Comparison of ENCODE assay signal across 19 cellular contexts in the genomic region with DNA sequence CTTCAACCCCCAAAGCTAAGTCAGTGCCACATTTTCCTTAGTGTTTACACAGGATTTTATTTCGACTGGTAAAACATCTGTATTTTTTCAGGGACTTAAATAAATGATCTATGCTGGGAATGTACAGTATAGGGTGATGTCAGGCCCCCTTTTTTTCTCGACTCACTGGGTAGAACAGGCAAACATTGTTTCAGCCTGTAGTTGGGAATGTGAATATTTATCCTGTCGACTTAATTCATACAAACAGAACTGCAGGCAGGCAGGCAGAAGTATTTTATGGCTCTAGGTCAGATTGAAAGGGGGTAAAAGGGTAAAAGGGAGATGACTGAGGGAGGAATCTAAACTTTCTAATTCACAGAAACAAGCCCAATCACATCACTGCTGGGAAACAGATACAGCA.
DNase-seq lines count a peak whose midpoint lies in the region; ATAC-seq and TF ChIP-seq lines count a peak whose summit lies in the region.
"Had no signal": no experiment of that assay in that cellular context is flagged by ENCODE, and none has a peak within 500 bp of the region (broad histone marks: within the 10 kb centered on the region; RNA-seq: fewer than 3 reads in every experiment).

No MANE protein-coding gene starts in this region.

- no peak overlapping the region for H2AK5ac ChIP-seq in mesendoderm (ENCODE audit: low read length)

- CTCF ChIA-PET in HEK293 (lab: Yijun Ruan, JAX), result interaction anchor here (1.3 kb wide), 1 partner anchor 8 kb away, joined by 3 read pairs; no protein-coding TSS in a partner anchor

- H3K27ac ChIP-seq in HEK293 (ENCODE audit: extremely low read depth, low read depth, low read length), result peak overlapping the region; percentile 26; the same call in 1 of the 2 replicates
- no peak overlapping the region for H3K27ac ChIP-seq in mesendoderm (ENCODE audit: low read depth, low read length)
- H3K27ac ChIP-seq in skin epidermis, result peak overlapping the region in 12 of 21 experiments; percentile 1 to 63 (median 44)
- H3K27ac ChIP-seq: pancreas had no signal

- H3K4me1 Mint-ChIP-seq in activated naive CD8-positive, alpha-beta T cell treated with anti-CD3 and anti-CD28 coated beads, Interleukin-2, amount 50 U/mL, for 24 hours, result no peaks in the 10 kb centered on the region

- H2BK15ac ChIP-seq in mesendoderm (replicated peaks; ENCODE audit: low read depth), result peak overlapping the region; percentile 46

- POLR2A ChIA-PET in HEK293 (lab: Yijun Ruan, JAX), result no interaction called here

- no peak overlapping the region for H4K8ac ChIP-seq in mesendoderm (ENCODE audit: low read depth, low read length)

- no peak for TF ChIP-seq CTCF in HEK293 (tag by site-specific recombination; IDR thresholded peaks at IDR 0.05)

- no peak overlapping the region for H2BK120ac ChIP-seq in mesendoderm (ENCODE audit: low read depth, low read length)

- no peaks in the 10 kb centered on the region for H3K79me1 ChIP-seq in mesendoderm (ENCODE audit: low read length)

- DNase-seq in adipocyte (ENCODE audit: low read depth) (peak; percentile 35), mesendoderm (no peak), NCI-H187 (lab: John Stamatoyannopoulos, UW) (no peak), retina (no peak), HCEC 1CT (no peak)
- no peak for DNase-seq in activated naive CD8-positive, alpha-beta T cell treated with anti-CD3 and anti-CD28 coated beads, Interleukin-2, amount 50 U/mL, for 24 hours
- DNase-seq: activated CD4-positive, alpha-beta T cell treated with anti-CD3 and anti-CD28 coated beads for 1 hour; activated T-cell treated with anti-CD3 and anti-CD28 coated beads, Interleukin-2, amount 50 U/mL, for 48 hours; effector CD8-positive, alpha-beta T cell; GDM1; H7; pancreas; stimulated activated CD4-positive, alpha-beta T cell treated with anti-CD3 and anti-CD28 coated beads, Interleukin-4, amount 100 ng/mL, for 24 hours; stimulated activated naive CD4-positive, alpha-beta T cell treated with Interleukin-2 at 50 U/mL for 16 hours; SW 1271 had no signal

- H3K27ac Mint-ChIP-seq in activated naive CD8-positive, alpha-beta T cell treated with anti-CD3 and anti-CD28 coated beads, Interleukin-2, amount 50 U/mL, for 24 hours, result no peak overlapping the region
- H3K27ac Mint-ChIP-seq: CD14-positive monocyte had no signal

- H3K4me3 ChIP-seq in HEK293 (ENCODE audit: low read depth, low read length), result no peak overlapping the region
- H3K4me3 ChIP-seq in adipocyte (ENCODE audit: low read length), result no peak overlapping the region
- no peak overlapping the region for H3K4me3 ChIP-seq in mesendoderm (ENCODE audit: low read length)
- no peak overlapping the region for H3K4me3 ChIP-seq in skin epidermis
- H3K4me3 ChIP-seq: pancreas had no signal

- no peaks in the 10 kb centered on the region for H3K79me2 ChIP-seq in mesendoderm (ENCODE audit: control insufficient read depth, insufficient read depth, low read length)

- H3K4me3 Mint-ChIP-seq in activated naive CD8-positive, alpha-beta T cell treated with anti-CD3 and anti-CD28 coated beads, Interleukin-2, amount 50 U/mL, for 24 hours, result no peak overlapping the region
- H3K4me3 Mint-ChIP-seq: CD14-positive monocyte had no signal

- H2BK5ac ChIP-seq in mesendoderm (ENCODE audit: low read length), result no peak overlapping the region

- peaks cover 38% of the 10 kb centered on the region for H3K4me1 ChIP-seq in HEK293 (ENCODE audit: control insufficient read depth, insufficient read depth, low read length)
- peaks cover 41% of the 10 kb centered on the region for H3K4me1 ChIP-seq in adipocyte (ENCODE audit: control insufficient read depth, insufficient read depth, low read length)
- peaks cover 23% of the 10 kb centered on the region for H3K4me1 ChIP-seq in mesendoderm (ENCODE audit: control insufficient read depth, low read depth, low read length)

- no peak overlapping the region for H3K18ac ChIP-seq in mesendoderm (ENCODE audit: low read length)

- H3K9me3 ChIP-seq in HEK293 (ENCODE audit: control insufficient read depth, insufficient read depth, low read depth, low read length) (no peaks in the 10 kb centered on the region), adipocyte (ENCODE audit: control insufficient read depth, low read length) (no peaks in the 10 kb centered on the region)
- H3K9me3 ChIP-seq: pancreas had no signal

- H3K23ac ChIP-seq in mesendoderm (ENCODE audit: low read length), result no peak overlapping the region

- no peak for ATAC-seq in activated naive CD8-positive, alpha-beta T cell treated with anti-CD3 and anti-CD28 coated beads, Interleukin-2, amount 50 U/mL, for 24 hours
- ATAC-seq: left lobe of liver, pancreas had no signal

- peaks cover 2% of the 10 kb centered on the region for H3K36me3 Mint-ChIP-seq in activated naive CD8-positive, alpha-beta T cell treated with anti-CD3 and anti-CD28 coated beads, Interleukin-2, amount 50 U/mL, for 24 hours (ENCODE audit: low read depth)

- no peaks in the 10 kb centered on the region for H3K27me3 Mint-ChIP-seq in activated naive CD8-positive, alpha-beta T cell treated with anti-CD3 and anti-CD28 coated beads, Interleukin-2, amount 50 U/mL, for 24 hours

- no peak overlapping the region for H3K4me2 ChIP-seq in mesendoderm (ENCODE audit: low read length)

- no peaks in the 10 kb centered on the region for H3K9me3 Mint-ChIP-seq in activated naive CD8-positive, alpha-beta T cell treated with anti-CD3 and anti-CD28 coated beads, Interleukin-2, amount 50 U/mL, for 24 hours

- no peak overlapping the region for H4K5ac ChIP-seq in mesendoderm (ENCODE audit: low read length)

- H3K56ac ChIP-seq in mesendoderm (ENCODE audit: low read length), result peak overlapping the region; percentile 28

- no CpG with 5 or more reads among the region's 3 CpGs for WGBS in mesendoderm (ENCODE audit: extremely low coverage, insufficient coverage, low lambda C conversion rate)

- H3K9ac ChIP-seq in adipocyte (ENCODE audit: low read length) (peak overlapping the region; percentile 3), mesendoderm (ENCODE audit: low read length) (no peak overlapping the region)

- H3K4ac ChIP-seq in mesendoderm (ENCODE audit: low read depth, low read length), result no peak overlapping the region

- H3K36me3 ChIP-seq in HEK293 (ENCODE audit: control insufficient read depth in 2 of 2, insufficient read depth in 1 of 2, low read length in 2 of 2) (no peaks in the 10 kb centered on the region), adipocyte (ENCODE audit: control insufficient read depth, insufficient read depth, low read length, severe bottlenecking) (no peaks in the 10 kb centered on the region), mesendoderm (ENCODE audit: control insufficient read depth, insufficient read depth, low read length) (no peaks in the 10 kb centered on the region)
- H3K36me3 ChIP-seq: pancreas had no signal

- H3K27me3 ChIP-seq in adipocyte (replicated peaks; ENCODE audit: control insufficient read depth, insufficient read depth, low read length) (no peaks in the 10 kb centered on the region), mesendoderm (ENCODE audit: insufficient read depth, low read length, poor library complexity) (no peaks in the 10 kb centered on the region)
- H3K27me3 ChIP-seq: pancreas had no signal

TF ChIP-seq in HEK293, 187 proteins besides CTCF, POLR2A, EP300 and RAD21:
- TF ChIP-seq ZNF274 (IDR thresholded peaks at IDR 0.05; ENCODE audit: low read length), result no peak
- no peak for TF ChIP-seq ZNF274 (tag by site-specific recombination; IDR thresholded peaks at IDR 0.05; ENCODE audit: borderline replicate concordance)
- TF ChIP-seq PRDM6 (tag by site-specific recombination; IDR thresholded peaks at IDR 0.05), result peak; percentile 42
TF ChIP-seq in HEK293: peak in this region for 1.
